In genomic region chr10:26486304-26486703, GRCh38 we compare ENCODE assay signal across 10 cellular contexts. TPM values are rescaled to one million over a fixed set of nuclear protein-coding genes. Genes with fewer than 3 reads are reported as not detected.
A peak's percentile ranks its signal among the peaks of the same experiment; 100 is the strongest.
DNase-seq lines count a peak whose midpoint lies in the region; ATAC-seq and TF ChIP-seq lines count a peak whose summit lies in the region.
"Had no signal": no experiment of that assay in that cellular context is flagged by ENCODE, and none has a peak within 500 bp of the region (broad histone marks: within the 10 kb centered on the region; RNA-seq: fewer than 3 reads in every experiment).

No MANE protein-coding gene starts in this region.

- intact Hi-C loops in HCT116 (cut with micrococcal nuclease) = no loop called here
- intact Hi-C loops in body of pancreas (cut with DNase I) = no loop called here

- in situ Hi-C loops in ACHN (cut with HindIII; ENCODE audit: low pct_ligation_motif_present, low pct_unique_long_range_greater_than_20kb, low sequenced_read_pairs) (no loop called here), brain microvascular endothelial cell (cut with HindIII; ENCODE audit: low pct_ligation_motif_present, low sequenced_read_pairs) (no loop called here)

- RAD21 ChIA-PET in HCT116 (lab: Charles Lee; ENCODE audit: low non-redundant PET in 1 of 2, low total read pairs in 2 of 2, uncharacterized antibody in 2 of 2, unreplicated experiment in 2 of 2) = no interaction called here

- H3K18ac ChIP-seq in mesenchymal stem cell (ENCODE audit: low read depth in 1 of 2, low read length in 2 of 2) = no peak overlapping the region

- H4K8ac ChIP-seq in mesenchymal stem cell (ENCODE audit: low read length) = no peak overlapping the region

- BruUV-seq in HCT116 (replicated peaks; lab: Mats Ljungman, UMichigan) = no TSS peak

- TF ChIP-seq CTCF in HCT116 (IDR thresholded peaks at IDR 0.05 in 2 of 3, conservative IDR thresholded peaks at IDR 0.05 in 1 of 3; ENCODE audit: borderline replicate concordance in 1 of 3, insufficient read depth in 1 of 3, low read depth in 2 of 3, low read length in 2 of 3) (no peak), brain microvascular endothelial cell (IDR thresholded peaks at IDR 0.05; ENCODE audit: low read depth, low read length, missing control alignments) (no peak), body of pancreas (IDR thresholded peaks at IDR 0.05) (no peak)

- H2BK120ac ChIP-seq in mesenchymal stem cell (ENCODE audit: low read depth, low read length) = no peak overlapping the region

- TF ChIP-seq RAD21 in HCT116 (IDR thresholded peaks at IDR 0.05; ENCODE audit: low read depth) = no peak

- H3K4me1 ChIP-seq in HCT116 (ENCODE audit: control insufficient read depth in 1 of 2, insufficient read depth in 2 of 2, low read length in 2 of 2) (peaks cover 8 to 26% of the 10 kb centered on the region in 2 experiments; a peak in 3 of 4 replicates), mesenchymal stem cell (ENCODE audit: control insufficient read depth, insufficient read depth, low read depth, low read length) (peaks cover 10% of the 10 kb centered on the region), body of pancreas (peaks cover 16% of the 10 kb centered on the region)

- H3K4me3 ChIP-seq in HCT116 (replicated peaks in 1 of 2; ENCODE audit: low read depth in 1 of 2, low read length in 2 of 2) (no peak overlapping the region), brain microvascular endothelial cell (ENCODE audit: low read depth, low read length) (no peak overlapping the region), mesenchymal stem cell (ENCODE audit: insufficient read depth in 1 of 2, low read depth in 1 of 2, low read length in 2 of 2) (peak overlapping the region in 1 of 2 experiments; percentile 64), body of pancreas (no peak overlapping the region)

- H2AFZ ChIP-seq in HCT116 (ENCODE audit: low read depth, low read length, poor library complexity, severe bottlenecking) = peak overlapping the region; percentile 99
- no peak overlapping the region for H2AFZ ChIP-seq in mesenchymal stem cell (ENCODE audit: low read depth, low read length)

- H4K20me1 ChIP-seq in HCT116 (ENCODE audit: insufficient read depth) = no peaks in the 10 kb centered on the region; the same call in 1 of the 2 replicates

- no peaks in the 10 kb centered on the region for H3K36me3 ChIP-seq in HCT116 (ENCODE audit: control insufficient read depth in 1 of 2, insufficient read depth in 2 of 2, low read length in 2 of 2)
- no peaks in the 10 kb centered on the region for H3K36me3 ChIP-seq in brain microvascular endothelial cell (replicated peaks)
- H3K36me3 ChIP-seq in mesenchymal stem cell (ENCODE audit: control insufficient read depth in 1 of 2, insufficient read depth in 2 of 2, low read depth in 1 of 2, low read length in 2 of 2) = no peaks in the 10 kb centered on the region
- no peaks in the 10 kb centered on the region for H3K36me3 ChIP-seq in body of pancreas (replicated peaks in 1 of 2; ENCODE audit: insufficient read depth in 1 of 2, low read depth in 2 of 2)

- peak overlapping the region; percentile 33 for H2BK5ac ChIP-seq in mesenchymal stem cell (ENCODE audit: low read depth, low read length, poor library complexity, severe bottlenecking)

- H2BK15ac ChIP-seq in mesenchymal stem cell (ENCODE audit: low read depth, poor library complexity, severe bottlenecking) = no peak overlapping the region

- no peak overlapping the region for H4K91ac ChIP-seq in mesenchymal stem cell (ENCODE audit: low read length)

- no peak for ATAC-seq in HCT116
- ATAC-seq in GM21390 (IDR thresholded peaks at IDR 0.05; ENCODE audit: unreplicated experiment) = no peak
- ATAC-seq in body of pancreas = no peak

- TF ChIP-seq POLR2A in HCT116 (IDR thresholded peaks at IDR 0.05; ENCODE audit: borderline replicate concordance, extremely low read depth, insufficient read depth, insufficient read length) (no peak), body of pancreas (IDR thresholded peaks at IDR 0.05) (no peak)

- no peaks in the 10 kb centered on the region for H3K79me2 ChIP-seq in HCT116 (ENCODE audit: insufficient read depth, low read length)

- no peak overlapping the region for H3K14ac ChIP-seq in mesenchymal stem cell (ENCODE audit: low read length in 2 of 2)

- 55% methylated on average over 6 of the region's 7 CpGs for WGBS in mesenchymal stem cell
- WGBS in body of pancreas, 2 donors = 80 to 89% methylated on average over 7 of the region's 7 CpGs

- H2AK5ac ChIP-seq in mesenchymal stem cell (ENCODE audit: low read length, severe bottlenecking) = peak overlapping the region; percentile 71

- no peaks in the 10 kb centered on the region for H3K79me1 ChIP-seq in mesenchymal stem cell (replicated peaks; ENCODE audit: low read length, poor library complexity, severe bottlenecking)

- DNase-seq in ACHN (peak; percentile 93), HCT116 (ENCODE audit: low read depth, low spot score) (no peak), brain microvascular endothelial cell (peak; percentile 67), mesenchymal stem cell (peak; percentile 60), activated gamma-delta T cell (lab: John Stamatoyannopoulos, UW) (no peak), body of pancreas (no peak), NCI-H1105 (lab: John Stamatoyannopoulos, UW) (no peak)
- DNase-seq: cerebellar nuclear complex had no signal

- H3K9ac ChIP-seq in HCT116 (ENCODE audit: low read length) (no peak overlapping the region), mesenchymal stem cell (ENCODE audit: low read length) (peak overlapping the region; percentile 96)

- CTCF ChIA-PET in HCT116 (lab: Charles Lee) = interaction anchor here (1.5 kb wide), 1 partner anchor 17 kb away, joined by 4 read pairs; no protein-coding TSS in a partner anchor

- no peak overlapping the region for H2BK12ac ChIP-seq in mesenchymal stem cell (ENCODE audit: low read length in 2 of 2)

- POLR2A ChIA-PET in HCT116 (lab: Charles Lee) = interaction anchor here (1.0 kb wide), 1 partner anchor 17 kb away, joined by 4 read pairs; no protein-coding TSS in a partner anchor

- no peak overlapping the region for H3K23ac ChIP-seq in mesenchymal stem cell (ENCODE audit: low read length in 2 of 2)

- no peaks in the 10 kb centered on the region for H3K9me2 ChIP-seq in HCT116 (ENCODE audit: insufficient read depth)

- H3K27ac ChIP-seq in HCT116 (ENCODE audit: low read depth, low read length) (no peak overlapping the region), brain microvascular endothelial cell (peak overlapping the region; percentile 99), mesenchymal stem cell (ENCODE audit: low read length, poor library complexity, severe bottlenecking) (peak overlapping the region; percentile 97), body of pancreas (peak overlapping the region in 2 of 4 donors; percentile 22 to 68)

- no peaks in the 10 kb centered on the region for H3K9me3 ChIP-seq in HCT116 (ENCODE audit: control insufficient read depth in 1 of 2, insufficient read depth in 1 of 2, low read depth in 1 of 2, low read length in 2 of 2)
- H3K9me3 ChIP-seq in mesenchymal stem cell (ENCODE audit: control insufficient read depth, low read length) = no peaks in the 10 kb centered on the region
- H3K9me3 ChIP-seq in body of pancreas = no peaks in the 10 kb centered on the region

- H3K27me3 ChIP-seq in HCT116 (ENCODE audit: insufficient read depth, low read length) (no peaks in the 10 kb centered on the region), brain microvascular endothelial cell (replicated peaks) (no peaks in the 10 kb centered on the region), mesenchymal stem cell (ENCODE audit: control insufficient read depth in 1 of 2, insufficient read depth in 1 of 2, low read length in 2 of 2) (no peaks in the 10 kb centered on the region), body of pancreas (no peaks in the 10 kb centered on the region)

- H3K4me2 ChIP-seq in HCT116 (ENCODE audit: low read length) (peak overlapping the region; percentile 61; the same call in 1 of the 2 replicates), mesenchymal stem cell (ENCODE audit: low read length, poor library complexity, severe bottlenecking) (no peak overlapping the region)

- no peak overlapping the region for H3K4ac ChIP-seq in mesenchymal stem cell (ENCODE audit: low read depth in 1 of 2, low read length in 2 of 2)

TF ChIP-seq in HCT116, 20 proteins besides CTCF, POLR2A, EP300 and RAD21 (continues in another document):
- TF ChIP-seq YY1 (IDR thresholded peaks at IDR 0.05; ENCODE audit: extremely low read depth, insufficient replicate concordance, low read depth, low read length) = no peak
- no peak for TF ChIP-seq FOSL1 (IDR thresholded peaks at IDR 0.05; ENCODE audit: low read depth)
- no peak for TF ChIP-seq ATF3 (IDR thresholded peaks at IDR 0.05)
- TF ChIP-seq SP1 (IDR thresholded peaks at IDR 0.05; ENCODE audit: low read depth) = no peak
- TF ChIP-seq, protein P1, sequence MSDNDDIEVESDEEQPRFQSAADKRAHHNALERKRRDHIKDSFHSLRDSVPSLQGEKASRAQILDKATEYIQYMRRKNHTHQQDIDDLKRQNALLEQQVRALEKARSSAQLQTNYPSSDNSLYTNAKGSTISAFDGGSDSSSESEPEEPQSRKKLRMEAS (IDR thresholded peaks at IDR 0.05) = no peak
- TF ChIP-seq SRF (IDR thresholded peaks at IDR 0.05; ENCODE audit: low read depth) = no peak
- TF ChIP-seq ELF1 (IDR thresholded peaks at IDR 0.05; ENCODE audit: borderline replicate concordance, low read depth) = no peak
- no peak for TF ChIP-seq CBX3 (IDR thresholded peaks at IDR 0.05; ENCODE audit: low read depth)
- no peak for TF ChIP-seq ZNF274 (IDR thresholded peaks at IDR 0.05; ENCODE audit: low read depth, low read length)

RNA-seq across cellular contexts. Expression of gene APBB1IP, which starts 48.2 kb away (rescaled TPM):
- total RNA-seq in HCT116 (2021; ENCODE audit: unreplicated experiment) = 0.27 TPM
- polyA plus RNA-seq in HCT116 (2012) = not detected in 2 replicates
- polyA plus RNA-seq in mesenchymal stem cell (2013, experiment 1 of 2) = 0.15 TPM
- 0.08 TPM for polyA plus RNA-seq in mesenchymal stem cell (2013, experiment 2 of 2)
- 1 to 10 TPM; 2.3 to 4.0 TPM for total RNA-seq in body of pancreas
- total RNA-seq: pulmonary artery endothelial cell had no signal

Comparison
In these comparisons a context has a peak if more than half of its experiments do, and no peak if none do; other contexts are left out.
1. DNase-seq: peak in ACHN (single experiment), brain microvascular endothelial cell (single experiment) and mesenchymal stem cell (single experiment); none in HCT116 (single experiment), activated gamma-delta T cell (single experiment), body of pancreas (0 of 4) and NCI-H1105 (single experiment).